11 cellular contexts compared by ENCODE assay signal in the genomic region with DNA sequence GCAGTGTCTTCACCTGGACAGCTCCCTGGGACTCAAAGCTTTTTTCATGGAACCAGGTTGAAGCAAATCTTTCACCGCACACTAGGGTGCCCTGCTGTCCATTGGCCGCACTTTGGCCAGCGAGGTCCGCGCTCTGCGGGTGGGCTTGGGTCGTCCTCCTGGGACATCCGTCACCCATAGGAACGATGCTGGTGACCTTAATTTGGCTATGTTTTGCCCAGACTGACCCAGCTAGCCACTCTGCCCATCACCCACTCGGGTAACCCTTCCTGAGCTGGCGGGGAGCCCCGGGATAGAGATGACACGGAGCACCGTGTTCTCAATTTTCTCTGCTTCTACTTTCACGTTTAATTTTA. TPM values are rescaled to one million over a fixed set of nuclear protein-coding genes. Genes with fewer than 3 reads are reported as not detected.
DNase-seq lines count a peak whose midpoint lies in the region; ATAC-seq, FAIRE-seq and TF ChIP-seq lines count a peak whose summit lies in the region.
"Had no signal": no experiment of that assay in that cellular context is flagged by ENCODE, and none has a peak within 500 bp of the region (broad histone marks: within the 10 kb centered on the region; RNA-seq: fewer than 3 reads in every experiment).

No MANE protein-coding gene starts in this region.

- H3K4me3 ChIP-seq in body of pancreas (no peak overlapping the region), kidney (ENCODE audit: low read length in 2 of 2) (no peak overlapping the region)

- no peaks in the 10 kb centered on the region for H3K9me3 ChIP-seq in body of pancreas
- H3K9me3 ChIP-seq in kidney (ENCODE audit: control insufficient read depth in 1 of 2, low read length in 2 of 2): no peaks in the 10 kb centered on the region

- peaks cover 58% of the 10 kb centered on the region for H3K27me3 Mint-ChIP-seq in Calu3 (ENCODE audit: unreplicated experiment)
- H3K27me3 Mint-ChIP-seq in stimulated activated memory B cell treated with anti-CD40 and anti-IgM and Interleukin-4, amounts not matched to agents 10 μg/mL and 1 μg/mL and 100 μg/mL, for 72 hours: peaks cover 66% of the 10 kb centered on the region

- no peaks in the 10 kb centered on the region for H3K9me3 Mint-ChIP-seq in Calu3 (ENCODE audit: low read depth, unreplicated experiment)
- peaks cover 3% of the 10 kb centered on the region for H3K9me3 Mint-ChIP-seq in stimulated activated memory B cell treated with anti-CD40 and anti-IgM and Interleukin-4, amounts not matched to agents 10 μg/mL and 1 μg/mL and 100 μg/mL, for 72 hours
- H3K9me3 Mint-ChIP-seq: activated naive CD8-positive, alpha-beta T cell treated with anti-CD3 and anti-CD28 coated beads, Interleukin-2, amount 10 ng/mL, durations not matched to agents 7 days and 5 days had no signal

- H3K27ac ChIP-seq in body of pancreas: peak overlapping the region in 3 of 4 donors; percentile 2 to 44 (median 34)
- no peak overlapping the region for H3K27ac ChIP-seq in kidney (ENCODE audit: low read depth in 2 of 2, low read length in 2 of 2)

- H3K27ac Mint-ChIP-seq in Calu3 (ENCODE audit: unreplicated experiment): peak overlapping the region; percentile 79
- H3K27ac Mint-ChIP-seq in stimulated activated memory B cell treated with anti-CD40 and anti-IgM and Interleukin-4, amounts not matched to agents 10 μg/mL and 1 μg/mL and 100 μg/mL, for 72 hours: no peak overlapping the region
- H3K27ac Mint-ChIP-seq: activated naive CD8-positive, alpha-beta T cell treated with anti-CD3 and anti-CD28 coated beads, Interleukin-2, amount 10 ng/mL, durations not matched to agents 7 days and 5 days had no signal

- no peak for DNase-seq in Calu3
- DNase-seq in body of pancreas: no peak
- DNase-seq in kidney: peak; percentile 84
- peak; percentile 57 for DNase-seq in sciatic nerve (ENCODE audit: low spot score)
- DNase-seq in T1000 (lab: John Stamatoyannopoulos, UW): no peak
- DNase-seq in NCI-H1417 (lab: John Stamatoyannopoulos, UW): no peak
- DNase-seq: activated naive CD8-positive, alpha-beta T cell treated with anti-CD3 and anti-CD28 coated beads, Interleukin-2, amount 10 ng/mL, durations not matched to agents 7 days and 5 days; NCI-H187 had no signal

- no peak overlapping the region for H3K9ac ChIP-seq in kidney (ENCODE audit: low read length in 2 of 2)

- H3K4me1 Mint-ChIP-seq in Calu3 (ENCODE audit: low read depth, unreplicated experiment): peaks cover 20% of the 10 kb centered on the region
- H3K4me1 Mint-ChIP-seq in stimulated activated memory B cell treated with anti-CD40 and anti-IgM and Interleukin-4, amounts not matched to agents 10 μg/mL and 1 μg/mL and 100 μg/mL, for 72 hours: peaks cover 5% of the 10 kb centered on the region
- H3K4me1 Mint-ChIP-seq: activated naive CD8-positive, alpha-beta T cell treated with anti-CD3 and anti-CD28 coated beads, Interleukin-2, amount 10 ng/mL, durations not matched to agents 7 days and 5 days had no signal

- intact Hi-C loops in Calu3 (cut with micrococcal nuclease; ENCODE audit: unreplicated experiment) (no loop called here), body of pancreas (cut with DNase I) (loop anchor here (5.0 kb wide), 1 partner anchor 84 kb away; no protein-coding TSS in a partner anchor), kidney (cut with DNase I) (no loop called here), sciatic nerve (cut with DNase I) (loop anchor here (5.0 kb wide), 1 partner anchor 84 kb away; no protein-coding TSS in a partner anchor)

- BruUV-seq in Calu3 (replicated peaks; lab: Mats Ljungman, UMichigan): no TSS peak

- TF ChIP-seq CTCF in Calu3 (IDR thresholded peaks at IDR 0.05; ENCODE audit: unreplicated experiment) (no peak), body of pancreas (IDR thresholded peaks at IDR 0.05) (no peak), kidney (IDR thresholded peaks at IDR 0.05; ENCODE audit: borderline replicate concordance, extremely low read depth, insufficient read depth) (no peak)

- no peak for TF ChIP-seq POLR2A in body of pancreas (IDR thresholded peaks at IDR 0.05)

- H3K27me3 ChIP-seq in body of pancreas: no peaks in the 10 kb centered on the region

- ATAC-seq in body of pancreas: peak; percentile 8
- no peak for ATAC-seq in sciatic nerve
- ATAC-seq in GM19467 (IDR thresholded peaks at IDR 0.05; ENCODE audit: unreplicated experiment): no peak
- no peak for ATAC-seq in stimulated activated memory B cell treated with anti-CD40 and anti-IgM and Interleukin-4, amounts not matched to agents 10 μg/mL and 1 μg/mL and 100 μg/mL, for 72 hours

- no peak for FAIRE-seq in kidney (lab: Jason Lieb, UNC)
- FAIRE-seq: D721Med had no signal

- peaks cover 18% of the 10 kb centered on the region for H3K36me3 Mint-ChIP-seq in Calu3 (ENCODE audit: insufficient read depth, unreplicated experiment)
- H3K36me3 Mint-ChIP-seq in stimulated activated memory B cell treated with anti-CD40 and anti-IgM and Interleukin-4, amounts not matched to agents 10 μg/mL and 1 μg/mL and 100 μg/mL, for 72 hours: no peaks in the 10 kb centered on the region
- H3K36me3 Mint-ChIP-seq: activated naive CD8-positive, alpha-beta T cell treated with anti-CD3 and anti-CD28 coated beads, Interleukin-2, amount 10 ng/mL, durations not matched to agents 7 days and 5 days had no signal

- 78% methylated on average over 13 to 15 of the region's 15 CpGs for WGBS in body of pancreas, 2 donors

- H3K4me1 ChIP-seq in body of pancreas (peaks cover 22% of the 10 kb centered on the region), kidney (ENCODE audit: control insufficient read depth in 1 of 2, insufficient read depth in 1 of 2, low read depth in 1 of 2, low read length in 2 of 2) (peaks cover 0 to 13% of the 10 kb centered on the region in 2 donors)

- CTCF ChIA-PET in Calu3 (lab: Charles Lee): interaction anchor here (0.6 kb wide), 1 partner anchor 135 kb away, joined by 3 read pairs; no protein-coding TSS in a partner anchor

- H3K36me3 ChIP-seq in body of pancreas (replicated peaks in 1 of 2; ENCODE audit: insufficient read depth in 1 of 2, low read depth in 2 of 2): no peaks in the 10 kb centered on the region
- H3K36me3 ChIP-seq in kidney (ENCODE audit: control insufficient read depth in 1 of 2, insufficient read depth in 2 of 2, low read length in 2 of 2): no peaks in the 10 kb centered on the region

- peak overlapping the region; percentile 52 for H3K4me3 Mint-ChIP-seq in Calu3 (ENCODE audit: low read depth, unreplicated experiment)
- H3K4me3 Mint-ChIP-seq in stimulated activated memory B cell treated with anti-CD40 and anti-IgM and Interleukin-4, amounts not matched to agents 10 μg/mL and 1 μg/mL and 100 μg/mL, for 72 hours: no peak overlapping the region
- H3K4me3 Mint-ChIP-seq: activated naive CD8-positive, alpha-beta T cell treated with anti-CD3 and anti-CD28 coated beads, Interleukin-2, amount 10 ng/mL, durations not matched to agents 7 days and 5 days had no signal

RNA-seq across cellular contexts. Expression of a gene that starts 25.9 kb away (rescaled TPM):
- total RNA-seq in Calu3 (2022) (2.2 and 3.0 TPM in 2 replicates), body of pancreas (1 to 10 TPM; 6.2 to 8.9 TPM), kidney (5.4 TPM), sciatic nerve (1.9 TPM)
- polyA plus RNA-seq in kidney (ENCODE audit: insufficient read depth, low read depth, low replicate concordance): 4.4 TPM

Comparison
In these comparisons a context has a peak if more than half of its experiments do, and no peak if none do; other contexts are left out.
1. DNase-seq: peak in kidney (single experiment) and sciatic nerve (single experiment); none in Calu3 (single experiment), body of pancreas (0 of 4), T1000 (single experiment) and NCI-H1417 (0 of 3).
2. H3K27ac ChIP-seq: peak in body of pancreas (3 of 4); none in kidney (0 of 2).
3. intact Hi-C loops: an anchor here in body of pancreas (5.0 kb wide) and sciatic nerve (5.0 kb wide); none called in Calu3 and kidney.